ENCODE assay signal across 13 cellular contexts in genomic region chr9:114305189-114305555, GRCh38. TPM values are rescaled to one million over a fixed set of nuclear protein-coding genes. Genes with fewer than 3 reads are reported as not detected.
A peak's percentile ranks its signal among the peaks of the same experiment; 100 is the strongest.
DNase-seq lines count a peak whose midpoint lies in the region; ATAC-seq and TF ChIP-seq lines count a peak whose summit lies in the region.
"Had no signal": no experiment of that assay in that cellular context is flagged by ENCODE, and none has a peak within 500 bp of the region (broad histone marks: within the 10 kb centered on the region; RNA-seq: fewer than 3 reads in every experiment).

No MANE protein-coding gene starts in this region.

- no peak overlapping the region for H3K27ac ChIP-seq in IMR-90 (ENCODE audit: insufficient read depth, low read length)
- no peak overlapping the region for H3K27ac ChIP-seq in mesenchymal stem cell (ENCODE audit: low read length, poor library complexity, severe bottlenecking)
- H3K27ac ChIP-seq in spleen: no peak overlapping the region
- H3K27ac ChIP-seq: RWPE1 had no signal

- H3K4me3 ChIP-seq in IMR-90 (ENCODE audit: insufficient read depth, low read depth, low read length): no peak overlapping the region
- no peak overlapping the region for H3K4me3 ChIP-seq in mesenchymal stem cell (ENCODE audit: insufficient read depth in 1 of 2, low read depth in 1 of 2, low read length in 2 of 2)
- H3K4me3 ChIP-seq in spleen: no peak overlapping the region
- H3K4me3 ChIP-seq: A549 had no signal

- no peak for TF ChIP-seq CTCF in IMR-90 (conservative IDR thresholded peaks at IDR 0.05; ENCODE audit: low read depth, low read length)
- TF ChIP-seq CTCF in spleen (IDR thresholded peaks at IDR 0.05 in 8 of 11, conservative IDR thresholded peaks at IDR 0.05 in 3 of 11): no peak

- no peak overlapping the region for H4K5ac ChIP-seq in IMR-90 (ENCODE audit: low read depth, low read length)

- H3K4me1 ChIP-seq in IMR-90 (ENCODE audit: control insufficient read depth, insufficient read depth, low read length) (peaks cover 3% of the 10 kb centered on the region; the same call in 1 of the 2 replicates), mesenchymal stem cell (ENCODE audit: control insufficient read depth, insufficient read depth, low read depth, low read length) (peaks cover 3% of the 10 kb centered on the region), spleen (peaks cover 3 to 13% (median 10%) of the 10 kb centered on the region in 6 donors)
- H3K4me1 ChIP-seq: A549 had no signal

- ATAC-seq in IMR-90 (ENCODE audit: low read depth): no peak
- no peak for ATAC-seq in activated T-helper 17 cell treated with anti-CD3 and anti-CD28 coated beads, Interleukin-2, amount 50 U/mL, for 72 hours (replicated peaks)

- no peak overlapping the region for H4K8ac ChIP-seq in IMR-90 (ENCODE audit: low read depth in 2 of 2, low read length in 2 of 2)
- H4K8ac ChIP-seq in mesenchymal stem cell (ENCODE audit: low read length): no peak overlapping the region

- H3K27ac Mint-ChIP-seq in activated CD4-positive, alpha-beta memory T cell treated with anti-CD3 and anti-CD28 coated beads for 36 hours: no peak overlapping the region
- H3K27ac Mint-ChIP-seq in activated CD4-positive, alpha-beta memory T cell treated with anti-CD3 and anti-CD28 coated beads, Interleukin-2, amount 10 ng/mL, durations not matched to agents 7 days and 5 days: no peak overlapping the region
- no peak overlapping the region for H3K27ac Mint-ChIP-seq in activated T-helper 17 cell treated with anti-CD3 and anti-CD28 coated beads, Interleukin-2, amount 50 U/mL, for 72 hours

- H2BK12ac ChIP-seq in mesenchymal stem cell (ENCODE audit: low read length in 2 of 2): no peak overlapping the region

- TF ChIP-seq RAD21 in IMR-90 (IDR thresholded peaks at IDR 0.05; ENCODE audit: low read length): no peak

- DNase-seq in activated CD4-positive, alpha-beta memory T cell treated with anti-CD3 and anti-CD28 coated beads for 36 hours: peak; percentile 4
- DNase-seq in activated CD4-positive, alpha-beta memory T cell treated with anti-CD3 and anti-CD28 coated beads, Interleukin-2, amount 10 ng/mL, durations not matched to agents 7 days and 5 days: no peak
- DNase-seq in IMR-90: no peak
- DNase-seq in mesenchymal stem cell: no peak
- DNase-seq in spleen: peak; percentile 30
- no peak for DNase-seq in KG1 (lab: John Stamatoyannopoulos, UW)
- no peak for DNase-seq in central memory CD4-positive, alpha-beta T cell
- DNase-seq: GOT3 had no signal

- dilution Hi-C loops in IMR-90 (cut with HindIII; ENCODE audit: low sequenced_read_pairs, unreplicated experiment): no loop called here

- POLR2A ChIA-PET in activated CD4-positive, alpha-beta memory T cell treated with anti-CD3 and anti-CD28 coated beads for 36 hours (lab: Charles Lee): no interaction called here
- POLR2A ChIA-PET in activated CD4-positive, alpha-beta memory T cell treated with anti-CD3 and anti-CD28 coated beads, Interleukin-2, amount 10 ng/mL, durations not matched to agents 7 days and 5 days (lab: Charles Lee): no interaction called here
- POLR2A ChIA-PET in IMR-90 (lab: Charles Lee; ENCODE audit: unreplicated experiment): no interaction called here

- H4K91ac ChIP-seq in IMR-90 (ENCODE audit: insufficient read depth, low read depth, low read length) (no peak overlapping the region), mesenchymal stem cell (ENCODE audit: low read length) (no peak overlapping the region)

- H2AFZ ChIP-seq in IMR-90 (replicated peaks; ENCODE audit: low read length, poor library complexity) (peak overlapping the region; percentile 61), mesenchymal stem cell (ENCODE audit: low read depth, low read length) (no peak overlapping the region)

- H3K9me3 ChIP-seq in IMR-90 (ENCODE audit: control insufficient read depth, insufficient read depth, low read length) (no peaks in the 10 kb centered on the region), mesenchymal stem cell (ENCODE audit: control insufficient read depth, low read length) (no peaks in the 10 kb centered on the region), spleen (no peaks in the 10 kb centered on the region)
- H3K9me3 ChIP-seq: A549 had no signal

- no peak overlapping the region for H3K14ac ChIP-seq in IMR-90 (replicated peaks; ENCODE audit: low read depth, low read length)
- no peak overlapping the region for H3K14ac ChIP-seq in mesenchymal stem cell (ENCODE audit: low read length in 2 of 2)

- no peak overlapping the region for H2BK15ac ChIP-seq in IMR-90 (ENCODE audit: low read depth, low read length)
- no peak overlapping the region for H2BK15ac ChIP-seq in mesenchymal stem cell (ENCODE audit: low read depth, poor library complexity, severe bottlenecking)

- H3K36me3 Mint-ChIP-seq in activated CD4-positive, alpha-beta memory T cell treated with anti-CD3 and anti-CD28 coated beads for 36 hours: no peaks in the 10 kb centered on the region
- H3K36me3 Mint-ChIP-seq in activated CD4-positive, alpha-beta memory T cell treated with anti-CD3 and anti-CD28 coated beads, Interleukin-2, amount 10 ng/mL, durations not matched to agents 7 days and 5 days (ENCODE audit: low read depth): no peaks in the 10 kb centered on the region
- H3K36me3 Mint-ChIP-seq in activated T-helper 17 cell treated with anti-CD3 and anti-CD28 coated beads, Interleukin-2, amount 50 U/mL, for 72 hours (ENCODE audit: low read depth): no peaks in the 10 kb centered on the region

- H2BK120ac ChIP-seq in IMR-90 (ENCODE audit: low read depth, low read length) (no peak overlapping the region), mesenchymal stem cell (ENCODE audit: low read depth, low read length) (no peak overlapping the region)

- BruUV-seq in IMR-90 (replicated peaks; lab: Mats Ljungman, UMichigan): no TSS peak

- peaks cover 4% of the 10 kb centered on the region for H3K4me1 Mint-ChIP-seq in activated CD4-positive, alpha-beta memory T cell treated with anti-CD3 and anti-CD28 coated beads for 36 hours (ENCODE audit: low read depth)
- H3K4me1 Mint-ChIP-seq in activated CD4-positive, alpha-beta memory T cell treated with anti-CD3 and anti-CD28 coated beads, Interleukin-2, amount 10 ng/mL, durations not matched to agents 7 days and 5 days: no peaks in the 10 kb centered on the region
- H3K4me1 Mint-ChIP-seq in activated T-helper 17 cell treated with anti-CD3 and anti-CD28 coated beads, Interleukin-2, amount 50 U/mL, for 72 hours: no peaks in the 10 kb centered on the region

- no peak overlapping the region for H3K4me3 Mint-ChIP-seq in activated CD4-positive, alpha-beta memory T cell treated with anti-CD3 and anti-CD28 coated beads for 36 hours
- H3K4me3 Mint-ChIP-seq in activated CD4-positive, alpha-beta memory T cell treated with anti-CD3 and anti-CD28 coated beads, Interleukin-2, amount 10 ng/mL, durations not matched to agents 7 days and 5 days: no peak overlapping the region
- H3K4me3 Mint-ChIP-seq in activated T-helper 17 cell treated with anti-CD3 and anti-CD28 coated beads, Interleukin-2, amount 50 U/mL, for 72 hours: no peak overlapping the region

- H2AK5ac ChIP-seq in IMR-90 (ENCODE audit: low read depth, low read length) (no peak overlapping the region), mesenchymal stem cell (ENCODE audit: low read length, severe bottlenecking) (no peak overlapping the region)

- no peaks in the 10 kb centered on the region for H3K9me3 Mint-ChIP-seq in activated CD4-positive, alpha-beta memory T cell treated with anti-CD3 and anti-CD28 coated beads for 36 hours
- H3K9me3 Mint-ChIP-seq in activated CD4-positive, alpha-beta memory T cell treated with anti-CD3 and anti-CD28 coated beads, Interleukin-2, amount 10 ng/mL, durations not matched to agents 7 days and 5 days: no peaks in the 10 kb centered on the region
- H3K9me3 Mint-ChIP-seq in activated T-helper 17 cell treated with anti-CD3 and anti-CD28 coated beads, Interleukin-2, amount 50 U/mL, for 72 hours: no peaks in the 10 kb centered on the region

- H2BK5ac ChIP-seq in IMR-90 (ENCODE audit: low read depth, low read length, poor library complexity, severe bottlenecking) (no peak overlapping the region), mesenchymal stem cell (ENCODE audit: low read depth, low read length, poor library complexity, severe bottlenecking) (no peak overlapping the region)

- no peak overlapping the region for H2AK9ac ChIP-seq in IMR-90 (replicated peaks; ENCODE audit: low read depth, low read length, poor library complexity)

- H3K4me2 ChIP-seq in IMR-90 (ENCODE audit: low read depth, low read length) (no peak overlapping the region), mesenchymal stem cell (ENCODE audit: low read length, poor library complexity, severe bottlenecking) (no peak overlapping the region)
- H3K4me2 ChIP-seq: A549 had no signal

- no peaks in the 10 kb centered on the region for H4K20me1 ChIP-seq in IMR-90 (ENCODE audit: insufficient read depth, low read length)

- intact Hi-C loops in activated CD4-positive, alpha-beta memory T cell treated with anti-CD3 and anti-CD28 coated beads for 36 hours (cut with micrococcal nuclease): loop anchor here (1.0 kb wide), 2 partner anchors 150 to 223 kb away; partner anchors contain the start of gene COL27A1
- intact Hi-C loops in IMR-90 (cut with micrococcal nuclease): loop anchor here (1.0 kb wide), 2 partner anchors 197 to 223 kb away; no protein-coding TSS in a partner anchor
- intact Hi-C loops in spleen (cut with DNase I; ENCODE audit: low total_unique reads): no loop called here

- H3K79me1 ChIP-seq in IMR-90 (ENCODE audit: low read depth in 1 of 2, low read length in 2 of 2): no peaks in the 10 kb centered on the region
- no peaks in the 10 kb centered on the region for H3K79me1 ChIP-seq in mesenchymal stem cell (replicated peaks; ENCODE audit: low read length, poor library complexity, severe bottlenecking)

- H3K36me3 ChIP-seq in IMR-90 (ENCODE audit: control insufficient read depth, insufficient read depth, low read length) (peaks cover 20% of the 10 kb centered on the region), mesenchymal stem cell (ENCODE audit: control insufficient read depth in 1 of 2, insufficient read depth in 2 of 2, low read depth in 1 of 2, low read length in 2 of 2) (peaks cover 8 to 77% of the 10 kb centered on the region in 2 experiments), spleen (no peaks in the 10 kb centered on the region)

- CTCF ChIA-PET in activated CD4-positive, alpha-beta memory T cell treated with anti-CD3 and anti-CD28 coated beads for 36 hours (lab: Charles Lee): interaction anchor here (0.7 to 1.0 kb wide), 2 partner anchors 14 to 115 kb away, joined by 3 to 4 read pairs; no protein-coding TSS in a partner anchor
- CTCF ChIA-PET in activated CD4-positive, alpha-beta memory T cell treated with anti-CD3 and anti-CD28 coated beads, Interleukin-2, amount 10 ng/mL, durations not matched to agents 7 days and 5 days (lab: Charles Lee): interaction anchor here (1.4 kb wide), 1 partner anchor 17 kb away, joined by 3 read pairs; no protein-coding TSS in a partner anchor
- CTCF ChIA-PET in IMR-90 (lab: Yijun Ruan, JAX): interaction anchor here (1.1 kb wide), 1 partner anchor 197 kb away, joined by 3 read pairs; no protein-coding TSS in a partner anchor

- TF ChIP-seq POLR2A in IMR-90 (IDR thresholded peaks at IDR 0.05; ENCODE audit: low read depth, low read length): no peak
- no peak for TF ChIP-seq POLR2A in spleen (IDR thresholded peaks at IDR 0.05)

- no peak overlapping the region for H3K56ac ChIP-seq in IMR-90 (ENCODE audit: extremely low read depth, insufficient read depth, low read length)

- in situ Hi-C loops in IMR-90 (cut with MboI; ENCODE audit: low sequenced_read_pairs): no loop called here

- no peaks in the 10 kb centered on the region for H3K9me1 ChIP-seq in IMR-90 (ENCODE audit: insufficient read depth, low read length)

- no CpG with 5 or more reads among the region's 9 CpGs for WGBS in IMR-90 (ENCODE audit: extremely low coverage in 2 of 2, insufficient read length in 1 of 2), 2 experiments
- 100% methylated on average over 6 of the region's 9 CpGs for WGBS in mesenchymal stem cell
- WGBS in spleen, 5 donors: 62 to 73% (median 65%) methylated on average over 9 of the region's 9 CpGs

- H3K4ac ChIP-seq in IMR-90 (ENCODE audit: low read depth, low read length): no peak overlapping the region; the same call in 1 of the 2 replicates
- no peak overlapping the region for H3K4ac ChIP-seq in mesenchymal stem cell (ENCODE audit: low read depth in 1 of 2, low read length in 2 of 2)

- no peak overlapping the region; the same call in 1 of the 2 replicates for H2BK20ac ChIP-seq in IMR-90 (ENCODE audit: low read depth, low read length)

- H3K9ac ChIP-seq in IMR-90 (ENCODE audit: low read depth, low read length) (no peak overlapping the region), mesenchymal stem cell (ENCODE audit: low read length) (peak overlapping the region; percentile 53)

- H3K23ac ChIP-seq in IMR-90 (ENCODE audit: low read depth, low read length): no peak overlapping the region
- H3K23ac ChIP-seq in mesenchymal stem cell (ENCODE audit: low read length in 2 of 2): no peak overlapping the region

- no peaks in the 10 kb centered on the region for H3K27me3 Mint-ChIP-seq in activated CD4-positive, alpha-beta memory T cell treated with anti-CD3 and anti-CD28 coated beads for 36 hours
- no peaks in the 10 kb centered on the region for H3K27me3 Mint-ChIP-seq in activated CD4-positive, alpha-beta memory T cell treated with anti-CD3 and anti-CD28 coated beads, Interleukin-2, amount 10 ng/mL, durations not matched to agents 7 days and 5 days
- no peaks in the 10 kb centered on the region for H3K27me3 Mint-ChIP-seq in activated T-helper 17 cell treated with anti-CD3 and anti-CD28 coated beads, Interleukin-2, amount 50 U/mL, for 72 hours

- no peaks in the 10 kb centered on the region for H3K27me3 ChIP-seq in IMR-90 (ENCODE audit: control insufficient read depth, insufficient read depth, low read length)
- H3K27me3 ChIP-seq in mesenchymal stem cell (ENCODE audit: control insufficient read depth in 1 of 2, insufficient read depth in 1 of 2, low read length in 2 of 2): no peaks in the 10 kb centered on the region
- H3K27me3 ChIP-seq in spleen (replicated peaks in 1 of 7): peaks cover 0 to 9% (median 0%) of the 10 kb centered on the region in 7 donors

- H3K18ac ChIP-seq in IMR-90 (ENCODE audit: low read depth, low read length) (no peak overlapping the region), mesenchymal stem cell (ENCODE audit: low read depth in 1 of 2, low read length in 2 of 2) (no peak overlapping the region)

RNA-seq across cellular contexts. Expression of gene ORM1, which starts 17.7 kb away (rescaled TPM):
- total RNA-seq in activated CD4-positive, alpha-beta memory T cell treated with anti-CD3 and anti-CD28 coated beads for 36 hours: not detected
- not detected for total RNA-seq in activated CD4-positive, alpha-beta memory T cell treated with anti-CD3 and anti-CD28 coated beads, Interleukin-2, amount 10 ng/mL, durations not matched to agents 7 days and 5 days
- total RNA-seq in IMR-90 (2012; rRNA removed): 0.18 TPM in 1 of 2 replicates, not detected in the other
- 0.30 TPM in 1 of 2 replicates, not detected in the other for polyA plus RNA-seq in IMR-90 (2012; rRNA removed)
- polyA plus RNA-seq in IMR-90 (2012; cell fraction: cytosol; rRNA removed): 0.11 and 0.26 TPM in 2 replicates
- polyA plus RNA-seq in IMR-90 (2012; cell fraction: nucleus; rRNA removed; ENCODE audit: low replicate concordance): 0.11 TPM in 1 of 2 replicates, not detected in the other
- polyA plus RNA-seq in mesenchymal stem cell (2013, experiment 1 of 2): not detected
- polyA plus RNA-seq in mesenchymal stem cell (2013, experiment 2 of 2): not detected
- 10 to 100 TPM in 2 of 7 donors, 1 to 10 TPM in 4, under 1 TPM in 1; 0.95 to 13.6 (median 6.2) TPM for total RNA-seq in spleen
- 1 to 10 TPM in 2 of 3 donors, under 1 TPM in 1; 0.99 to 2.0 (median 1.7) TPM for polyA plus RNA-seq in spleen
- not detected for total RNA-seq in activated T-helper 17 cell treated with anti-CD3 and anti-CD28 coated beads, Interleukin-2, amount 50 U/mL, for 72 hours
- total RNA-seq: NCI-H460, PC-3 had no signal

RNA-seq across cellular contexts. Expression of gene ORM2, which starts 24.5 kb away (rescaled TPM):
- total RNA-seq in activated CD4-positive, alpha-beta memory T cell treated with anti-CD3 and anti-CD28 coated beads for 36 hours: not detected
- total RNA-seq in activated CD4-positive, alpha-beta memory T cell treated with anti-CD3 and anti-CD28 coated beads, Interleukin-2, amount 10 ng/mL, durations not matched to agents 7 days and 5 days: not detected
- total RNA-seq in IMR-90 (2012; rRNA removed) (not detected in 2 replicates), spleen (under 1 TPM in 2 of 7 donors, not detected in 5; 0.57 to 0.93 TPM)
- polyA plus RNA-seq in IMR-90 (2012; rRNA removed) (not detected in 2 replicates), spleen (under 1 TPM in 2 of 3 donors, not detected in 1; 0.13 to 0.18 TPM)
- not detected in 2 replicates for polyA plus RNA-seq in IMR-90 (2012; cell fraction: cytosol; rRNA removed)
- polyA plus RNA-seq in IMR-90 (2012; cell fraction: nucleus; rRNA removed; ENCODE audit: low replicate concordance): not detected in 2 replicates
- not detected for polyA plus RNA-seq in mesenchymal stem cell (2013, experiment 1 of 2)
- polyA plus RNA-seq in mesenchymal stem cell (2013, experiment 2 of 2): not detected
- not detected for total RNA-seq in activated T-helper 17 cell treated with anti-CD3 and anti-CD28 coated beads, Interleukin-2, amount 50 U/mL, for 72 hours
- total RNA-seq: NCI-H460, PC-3 had no signal

Comparison
In these comparisons a context has a peak if more than half of its experiments do, and no peak if none do; other contexts are left out.
1. DNase-seq: peak in activated CD4-positive, alpha-beta memory T cell treated with anti-CD3 and anti-CD28 coated beads for 36 hours (single experiment) and spleen (single experiment); none in activated CD4-positive, alpha-beta memory T cell treated with anti-CD3 and anti-CD28 coated beads, Interleukin-2, amount 10 ng/mL, durations not matched to agents 7 days and 5 days (single experiment), IMR-90 (single experiment), mesenchymal stem cell (single experiment), KG1 (single experiment) and central memory CD4-positive, alpha-beta T cell (single experiment).